Comparison of ENCODE assay signal across 23 cellular contexts in the genomic region with DNA sequence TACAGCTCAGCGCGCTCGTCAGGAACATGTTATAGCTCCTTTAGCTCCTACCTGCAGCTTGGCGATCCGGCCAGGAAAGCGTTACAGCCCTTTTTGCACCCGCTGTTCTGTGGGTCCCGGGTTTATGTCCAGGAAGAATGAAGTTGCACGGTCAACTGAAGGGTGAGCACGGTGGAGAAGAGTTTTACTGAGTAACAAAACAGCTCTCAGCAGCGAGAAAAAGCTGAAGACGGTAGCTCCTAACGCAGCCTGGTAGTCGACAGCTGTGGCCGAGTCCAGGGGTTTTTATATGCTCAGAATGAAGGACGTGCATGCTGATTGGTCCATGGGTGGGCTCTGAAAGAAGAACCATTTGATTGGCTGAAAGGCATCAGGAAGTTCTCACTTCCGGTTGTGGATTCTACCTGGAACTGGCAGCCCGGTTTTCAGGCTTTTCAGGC.
DNase-seq lines count a peak whose midpoint lies in the region; ATAC-seq and TF ChIP-seq lines count a peak whose summit lies in the region.
"Had no signal": no experiment of that assay in that cellular context is flagged by ENCODE, and none has a peak within 500 bp of the region (broad histone marks: within the 10 kb centered on the region; RNA-seq: fewer than 3 reads in every experiment).

No MANE protein-coding gene starts in this region.

- RAD21 ChIA-PET in HCT116 (lab: Charles Lee; ENCODE audit: low non-redundant PET in 1 of 2, low total read pairs in 2 of 2, uncharacterized antibody in 2 of 2, unreplicated experiment in 2 of 2), result no interaction called here

- BruUV-seq in HCT116 (replicated peaks; lab: Mats Ljungman, UMichigan), result no TSS peak

- H3K9me3 Mint-ChIP-seq in chondrocyte (ENCODE audit: low read depth) (peaks cover 5% of the 10 kb centered on the region), neural progenitor cell (peaks cover 2% of the 10 kb centered on the region)
- H3K9me3 Mint-ChIP-seq: CD4-positive, alpha-beta T cell had no signal

- no peak for TF ChIP-seq POLR2A in HCT116 (IDR thresholded peaks at IDR 0.05; ENCODE audit: borderline replicate concordance, extremely low read depth, insufficient read depth, insufficient read length)
- no peak for TF ChIP-seq POLR2A in thyroid gland (IDR thresholded peaks at IDR 0.05)

- no peaks in the 10 kb centered on the region for H3F3A ChIP-seq in neural progenitor cell (ENCODE audit: low read depth)

- H4K20me1 ChIP-seq in HCT116 (ENCODE audit: insufficient read depth) (no peaks in the 10 kb centered on the region), neural progenitor cell (ENCODE audit: low read depth) (no peaks in the 10 kb centered on the region)

- H3K4me1 Mint-ChIP-seq in chondrocyte (ENCODE audit: low read depth) (no peaks in the 10 kb centered on the region), neural progenitor cell (peaks cover 5% of the 10 kb centered on the region)
- H3K4me1 Mint-ChIP-seq: IgD-negative memory B cell had no signal

- CTCF ChIA-PET in HCT116 (lab: Charles Lee), result no interaction called here

- H3K36me3 Mint-ChIP-seq in chondrocyte (ENCODE audit: low read depth), result no peaks in the 10 kb centered on the region
- no peaks in the 10 kb centered on the region for H3K36me3 Mint-ChIP-seq in neural progenitor cell
- H3K36me3 Mint-ChIP-seq: IgD-negative memory B cell had no signal

- H2AFZ ChIP-seq in HCT116 (ENCODE audit: low read depth, low read length, poor library complexity, severe bottlenecking), result peak overlapping the region; percentile 57
- no peak overlapping the region for H2AFZ ChIP-seq in neural progenitor cell (replicated peaks)

- no peaks in the 10 kb centered on the region for H3K27me3 ChIP-seq in HCT116 (ENCODE audit: insufficient read depth, low read length)
- no peaks in the 10 kb centered on the region for H3K27me3 ChIP-seq in neural progenitor cell
- H3K27me3 ChIP-seq in thyroid gland, result no peaks in the 10 kb centered on the region
- H3K27me3 ChIP-seq: BE2C, MG63 had no signal

- no peaks in the 10 kb centered on the region for H3K36me3 ChIP-seq in HCT116 (ENCODE audit: control insufficient read depth in 1 of 2, insufficient read depth in 2 of 2, low read length in 2 of 2)
- H3K36me3 ChIP-seq in neural progenitor cell, result no peaks in the 10 kb centered on the region
- no peaks in the 10 kb centered on the region for H3K36me3 ChIP-seq in thyroid gland
- H3K36me3 ChIP-seq: BE2C, MG63 had no signal

- POLR2A ChIA-PET in HCT116 (lab: Charles Lee), result interaction anchor here (0.5 to 1.5 kb wide), 7 partner anchors 8 to 201 kb away, joined by 3 to 7 read pairs (median 3); no protein-coding TSS in a partner anchor

- no peaks in the 10 kb centered on the region for H3K27me3 Mint-ChIP-seq in chondrocyte (ENCODE audit: low read depth)
- no peaks in the 10 kb centered on the region for H3K27me3 Mint-ChIP-seq in neural progenitor cell (ENCODE audit: insufficient read depth, low read depth)
- H3K27me3 Mint-ChIP-seq: CD4-positive, alpha-beta T cell; IgD-negative memory B cell had no signal

- peak; percentile 81 for DNase-seq in HCT116 (ENCODE audit: low read depth, low spot score)
- DNase-seq in chondrocyte (ENCODE audit: low spot score), result peak; percentile 60
- no peak for DNase-seq in neural progenitor cell (ENCODE audit: low spot score)
- no peak for DNase-seq in thyroid gland
- DNase-seq in foreskin melanocyte, result no peak
- DNase-seq in SHP77 (lab: John Stamatoyannopoulos, UW), result no peak
- no peak for DNase-seq in NCI-H345 treated with DMSO at 0.1 percent for 48 hours (lab: John Stamatoyannopoulos, UW; ENCODE audit: unreplicated experiment)
- DNase-seq: 8988T; BE2C; Caco-2; CD4-positive, alpha-beta T cell; EL; Kasumi-1; MG63; NCI-H1092; NCI-H146; NCI-H2081 treated with DMSO at 0.1 percent for 48 hours; NCI-H748 treated with DMSO at 0.1 percent for 48 hours; NK-92 treated with Interleukin-12 subunit alpha and Interleukin-12 subunit beta, amount 100 ng/mL, for 24 hours; SK-N-SH had no signal

- 0 out of 2 replicates have a peak, but pooled peaks cover under 1% of the 10 kb centered on the region for H3K9me2 ChIP-seq in HCT116 (ENCODE audit: insufficient read depth)
- H3K9me2 ChIP-seq: SK-N-SH had no signal

- H3K4me3 ChIP-seq in HCT116 (replicated peaks in 1 of 2; ENCODE audit: low read depth in 1 of 2, low read length in 2 of 2) (peak overlapping the region; percentile 65 to 69), neural progenitor cell (no peak overlapping the region), thyroid gland (replicated peaks in 1 of 3) (no peak overlapping the region)
- H3K4me3 ChIP-seq: MG63 had no signal

- H3K27ac ChIP-seq in C4-2B (peak overlapping the region; percentile 62), HCT116 (ENCODE audit: low read depth, low read length) (peak overlapping the region; percentile 61), neural progenitor cell (no peak overlapping the region), thyroid gland (no peak overlapping the region)

- no peak for TF ChIP-seq RAD21 in HCT116 (IDR thresholded peaks at IDR 0.05; ENCODE audit: low read depth)

- H3K79me2 ChIP-seq in HCT116 (ENCODE audit: insufficient read depth, low read length) (peaks cover 25% of the 10 kb centered on the region), neural progenitor cell (ENCODE audit: low read depth) (no peaks in the 10 kb centered on the region)

- H3K27ac Mint-ChIP-seq in chondrocyte (ENCODE audit: unreplicated experiment), result no peak overlapping the region
- H3K27ac Mint-ChIP-seq in neural progenitor cell, result peak overlapping the region; percentile 25
- H3K27ac Mint-ChIP-seq: CD4-positive, alpha-beta T cell; IgD-negative memory B cell had no signal

- intact Hi-C loops in HCT116 (cut with micrococcal nuclease), result no loop called here
- intact Hi-C loops in thyroid gland (cut with DNase I), result no loop called here

- H3K9me3 ChIP-seq in HCT116 (ENCODE audit: control insufficient read depth in 1 of 2, insufficient read depth in 1 of 2, low read depth in 1 of 2, low read length in 2 of 2), result no peaks in the 10 kb centered on the region
- no peaks in the 10 kb centered on the region for H3K9me3 ChIP-seq in neural progenitor cell (ENCODE audit: low read depth)
- H3K9me3 ChIP-seq in thyroid gland, result no peaks in the 10 kb centered on the region
- H3K9me3 ChIP-seq: BE2C, Caco-2, MG63, SK-N-SH had no signal

- peaks cover 0 to 6% of the 10 kb centered on the region in 2 experiments; a peak in 1 of 4 replicates for H3K4me1 ChIP-seq in HCT116 (ENCODE audit: control insufficient read depth in 1 of 2, insufficient read depth in 2 of 2, low read length in 2 of 2)
- H3K4me1 ChIP-seq in neural progenitor cell, result no peaks in the 10 kb centered on the region
- no peaks in the 10 kb centered on the region for H3K4me1 ChIP-seq in thyroid gland
- H3K4me1 ChIP-seq: BE2C, Caco-2 had no signal

- peak; percentile 80 for ATAC-seq in HCT116
- ATAC-seq: Right ventricle myocardium inferior had no signal

- WGBS in thyroid gland, 2 donors, result 93 to 94% methylated on average over 18 of the region's 18 CpGs

- peak overlapping the region; percentile 76 for H3K4me2 ChIP-seq in HCT116 (ENCODE audit: low read length)
- no peak overlapping the region for H3K4me2 ChIP-seq in neural progenitor cell
- H3K4me2 ChIP-seq: SK-N-SH had no signal

- H3K9ac ChIP-seq in HCT116 (ENCODE audit: low read length) (peak overlapping the region; percentile 62), neural progenitor cell (no peak overlapping the region)
- H3K9ac ChIP-seq: SK-N-SH had no signal

- TF ChIP-seq CTCF in C4-2B (conservative IDR thresholded peaks at IDR 0.05) (no peak), HCT116 (IDR thresholded peaks at IDR 0.05 in 2 of 3, conservative IDR thresholded peaks at IDR 0.05 in 1 of 3; ENCODE audit: borderline replicate concordance in 1 of 3, insufficient read depth in 1 of 3, low read depth in 2 of 3, low read length in 2 of 3) (no peak), chondrocyte (IDR thresholded peaks at IDR 0.05) (no peak), neural progenitor cell (IDR thresholded peaks at IDR 0.05) (no peak), thyroid gland (IDR thresholded peaks at IDR 0.05) (no peak)

- H3K4me3 Mint-ChIP-seq in chondrocyte (ENCODE audit: unreplicated experiment), result no peak overlapping the region
- peak overlapping the region; percentile 21 for H3K4me3 Mint-ChIP-seq in neural progenitor cell
- H3K4me3 Mint-ChIP-seq: CD4-positive, alpha-beta T cell; IgD-negative memory B cell had no signal

TF ChIP-seq in HCT116, 20 proteins besides CTCF, POLR2A, EP300 and RAD21 (continues in another document):
- TF ChIP-seq, protein P1, sequence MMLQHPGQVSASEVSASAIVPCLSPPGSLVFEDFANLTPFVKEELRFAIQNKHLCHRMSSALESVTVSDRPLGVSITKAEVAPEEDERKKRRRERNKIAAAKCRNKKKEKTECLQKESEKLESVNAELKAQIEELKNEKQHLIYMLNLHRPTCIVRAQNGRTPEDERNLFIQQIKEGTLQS (IDR thresholded peaks at IDR 0.05), result no peak
- peak; percentile 69 for TF ChIP-seq ELF1 (IDR thresholded peaks at IDR 0.05; ENCODE audit: borderline replicate concordance, low read depth)
- TF ChIP-seq, protein P2, sequence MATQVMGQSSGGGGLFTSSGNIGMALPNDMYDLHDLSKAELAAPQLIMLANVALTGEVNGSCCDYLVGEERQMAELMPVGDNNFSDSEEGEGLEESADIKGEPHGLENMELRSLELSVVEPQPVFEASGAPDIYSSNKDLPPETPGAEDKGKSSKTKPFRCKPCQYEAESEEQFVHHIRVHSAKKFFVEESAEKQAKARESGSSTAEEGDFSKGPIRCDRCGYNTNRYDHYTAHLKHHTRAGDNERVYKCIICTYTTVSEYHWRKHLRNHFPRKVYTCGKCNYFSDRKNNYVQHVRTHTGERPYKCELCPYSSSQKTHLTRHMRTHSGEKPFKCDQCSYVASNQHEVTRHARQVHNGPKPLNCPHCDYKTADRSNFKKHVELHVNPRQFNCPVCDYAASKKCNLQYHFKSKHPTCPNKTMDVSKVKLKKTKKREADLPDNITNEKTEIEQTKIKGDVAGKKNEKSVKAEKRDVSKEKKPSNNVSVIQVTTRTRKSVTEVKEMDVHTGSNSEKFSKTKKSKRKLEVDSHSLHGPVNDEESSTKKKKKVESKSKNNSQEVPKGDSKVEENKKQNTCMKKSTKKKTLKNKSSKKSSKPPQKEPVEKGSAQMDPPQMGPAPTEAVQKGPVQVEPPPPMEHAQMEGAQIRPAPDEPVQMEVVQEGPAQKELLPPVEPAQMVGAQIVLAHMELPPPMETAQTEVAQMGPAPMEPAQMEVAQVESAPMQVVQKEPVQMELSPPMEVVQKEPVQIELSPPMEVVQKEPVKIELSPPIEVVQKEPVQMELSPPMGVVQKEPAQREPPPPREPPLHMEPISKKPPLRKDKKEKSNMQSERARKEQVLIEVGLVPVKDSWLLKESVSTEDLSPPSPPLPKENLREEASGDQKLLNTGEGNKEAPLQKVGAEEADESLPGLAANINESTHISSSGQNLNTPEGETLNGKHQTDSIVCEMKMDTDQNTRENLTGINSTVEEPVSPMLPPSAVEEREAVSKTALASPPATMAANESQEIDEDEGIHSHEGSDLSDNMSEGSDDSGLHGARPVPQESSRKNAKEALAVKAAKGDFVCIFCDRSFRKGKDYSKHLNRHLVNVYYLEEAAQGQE (IDR thresholded peaks at IDR 0.05; ENCODE audit: low read depth), result no peak
- peak; percentile 94 for TF ChIP-seq POLR2AphosphoS5 (IDR thresholded peaks at IDR 0.05; ENCODE audit: low read depth, low read length)
- no peak for TF ChIP-seq FOSL1 (IDR thresholded peaks at IDR 0.05; ENCODE audit: low read depth)
- no peak for TF ChIP-seq EZH2 (IDR thresholded peaks at IDR 0.05)

Comparison
In these comparisons a context has a peak if more than half of its experiments do, and no peak if none do; other contexts are left out.
1. H3K27ac ChIP-seq: peak in C4-2B (single experiment) and HCT116 (single experiment); none in neural progenitor cell (single experiment) and thyroid gland (0 of 3).
2. DNase-seq: peak in HCT116 (single experiment) and chondrocyte (single experiment); none in neural progenitor cell (single experiment), thyroid gland (0 of 2), foreskin melanocyte (single experiment), SHP77 (0 of 2) and NCI-H345 treated with DMSO at 0.1 percent for 48 hours (single experiment).
3. H3K4me3 ChIP-seq: peak in HCT116 (2 of 2); none in neural progenitor cell (single experiment) and thyroid gland (0 of 3).